2 cellular contexts compared by ENCODE assay signal in the genomic region with DNA sequence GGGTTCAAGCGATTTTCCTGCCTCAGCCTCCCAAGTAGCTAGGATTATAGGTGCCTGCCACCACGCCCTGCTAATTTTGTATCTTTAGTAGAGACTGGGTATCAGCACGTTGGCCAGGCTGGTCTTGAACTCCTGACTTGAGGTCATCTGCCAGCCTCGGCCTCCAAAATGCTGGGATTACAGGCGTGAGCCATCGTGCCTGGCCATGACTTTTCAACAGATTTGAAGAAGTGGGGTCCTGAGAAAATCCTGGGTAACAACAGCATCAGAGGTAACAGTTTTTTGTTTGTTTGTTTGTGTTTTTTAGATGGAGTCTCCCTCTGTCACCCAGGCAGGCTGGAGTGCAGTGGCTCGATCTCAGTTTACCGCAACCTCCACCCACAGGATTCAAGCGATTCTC.
TF ChIP-seq lines count a peak whose summit lies in the region.

No MANE protein-coding gene starts in this region.

TF ChIP-seq in A549, 52 proteins besides CTCF, POLR2A, EP300 and RAD21:
- TF ChIP-seq, protein P1, sequence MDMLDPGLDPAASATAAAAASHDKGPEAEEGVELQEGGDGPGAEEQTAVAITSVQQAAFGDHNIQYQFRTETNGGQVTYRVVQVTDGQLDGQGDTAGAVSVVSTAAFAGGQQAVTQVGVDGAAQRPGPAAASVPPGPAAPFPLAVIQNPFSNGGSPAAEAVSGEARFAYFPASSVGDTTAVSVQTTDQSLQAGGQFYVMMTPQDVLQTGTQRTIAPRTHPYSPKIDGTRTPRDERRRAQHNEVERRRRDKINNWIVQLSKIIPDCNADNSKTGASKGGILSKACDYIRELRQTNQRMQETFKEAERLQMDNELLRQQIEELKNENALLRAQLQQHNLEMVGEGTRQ (IDR thresholded peaks at IDR 0.05) = no peak
- TF ChIP-seq, protein P2, sequence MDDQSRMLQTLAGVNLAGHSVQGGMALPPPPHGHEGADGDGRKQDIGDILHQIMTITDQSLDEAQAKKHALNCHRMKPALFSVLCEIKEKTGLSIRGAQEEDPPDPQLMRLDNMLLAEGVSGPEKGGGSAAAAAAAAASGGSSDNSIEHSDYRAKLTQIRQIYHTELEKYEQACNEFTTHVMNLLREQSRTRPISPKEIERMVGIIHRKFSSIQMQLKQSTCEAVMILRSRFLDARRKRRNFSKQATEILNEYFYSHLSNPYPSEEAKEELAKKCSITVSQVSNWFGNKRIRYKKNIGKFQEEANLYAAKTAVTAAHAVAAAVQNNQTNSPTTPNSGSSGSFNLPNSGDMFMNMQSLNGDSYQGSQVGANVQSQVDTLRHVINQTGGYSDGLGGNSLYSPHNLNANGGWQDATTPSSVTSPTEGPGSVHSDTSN (IDR thresholded peaks at IDR 0.05) = 0 out of 2 replicates have a peak, but pooled peaks have one; percentile 8
- no peak for TF ChIP-seq KDM5A (IDR thresholded peaks at IDR 0.05)
- TF ChIP-seq KDM1A (IDR thresholded peaks at IDR 0.05; ENCODE audit: low read depth) = no peak

TF ChIP-seq in IMR-90, 13 proteins besides CTCF, POLR2A, EP300 and RAD21:
- no peak for TF ChIP-seq RCOR1 (IDR thresholded peaks at IDR 0.05; ENCODE audit: insufficient replicate concordance, low read length)
- TF ChIP-seq MAFK (IDR thresholded peaks at IDR 0.05; ENCODE audit: low read depth, low read length) = no peak
- no peak for TF ChIP-seq CEBPB (IDR thresholded peaks at IDR 0.05; ENCODE audit: low read depth, low read length)
- no peak for TF ChIP-seq MAZ (IDR thresholded peaks at IDR 0.05; ENCODE audit: borderline replicate concordance, low read depth, low read length)
- no peak for TF ChIP-seq SMC3 (IDR thresholded peaks at IDR 0.05; ENCODE audit: low read depth, low read length)
- no peak for TF ChIP-seq RFX5 (IDR thresholded peaks at IDR 0.05; ENCODE audit: low read depth, low read length)
- no peak for TF ChIP-seq FOS (IDR thresholded peaks at IDR 0.05; ENCODE audit: low read depth, low read length)
- no peak for TF ChIP-seq BHLHE40 (IDR thresholded peaks at IDR 0.05; ENCODE audit: low read depth, low read length)
- TF ChIP-seq ELK1 (IDR thresholded peaks at IDR 0.05; ENCODE audit: borderline replicate concordance, low read depth, low read length) = no peak
TF ChIP-seq in IMR-90: peak in this region for 0.
